1 cellular context compared by ENCODE assay signal in the genomic region with DNA sequence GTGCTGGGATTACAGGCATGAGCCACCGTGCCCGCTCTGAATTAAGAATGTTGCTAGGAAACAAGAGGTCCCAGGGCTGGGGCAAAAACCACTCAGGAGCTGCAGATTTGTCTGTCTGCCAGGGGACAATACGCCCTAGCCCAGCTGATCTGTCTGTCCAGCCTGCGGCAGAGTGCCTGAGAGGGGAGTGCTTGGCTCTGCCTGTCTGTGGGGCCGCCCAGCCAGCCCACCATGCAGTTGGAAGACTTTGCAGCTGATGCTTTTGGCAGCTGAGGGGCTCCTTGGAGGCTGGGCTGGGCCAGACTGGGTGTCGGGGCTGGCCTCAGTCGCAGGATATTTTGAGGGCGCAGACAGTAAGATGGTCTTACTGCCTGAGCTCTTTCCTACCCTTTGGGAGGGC.
TF ChIP-seq lines count a peak whose summit lies in the region.

No MANE protein-coding gene starts in this region.

TF ChIP-seq in K562, 482 proteins besides CTCF, POLR2A, EP300 and RAD21:
- peak; percentile 41; the same call in 1 of the 2 replicates for TF ChIP-seq RBFOX2 (IDR thresholded peaks at IDR 0.05; ENCODE audit: low read depth, low read length)
- TF ChIP-seq, protein P1, sequence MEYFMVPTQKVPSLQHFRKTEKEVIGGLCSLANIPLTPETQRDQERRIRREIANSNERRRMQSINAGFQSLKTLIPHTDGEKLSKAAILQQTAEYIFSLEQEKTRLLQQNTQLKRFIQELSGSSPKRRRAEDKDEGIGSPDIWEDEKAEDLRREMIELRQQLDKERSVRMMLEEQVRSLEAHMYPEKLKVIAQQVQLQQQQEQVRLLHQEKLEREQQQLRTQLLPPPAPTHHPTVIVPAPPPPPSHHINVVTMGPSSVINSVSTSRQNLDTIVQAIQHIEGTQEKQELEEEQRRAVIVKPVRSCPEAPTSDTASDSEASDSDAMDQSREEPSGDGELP (CRISPR knock-in tag; IDR thresholded peaks at IDR 0.05; ENCODE audit: borderline replicate concordance): peak; percentile 19; the same call in 1 of the 2 replicates
- no peak for TF ChIP-seq PTTG1 (tag; IDR thresholded peaks at IDR 0.05; ENCODE audit: low read depth)
- peak; percentile 52; the same call in 1 of the 2 replicates for TF ChIP-seq POLR2G (IDR thresholded peaks at IDR 0.05; ENCODE audit: low read depth, low read length)
- TF ChIP-seq, protein P2, sequence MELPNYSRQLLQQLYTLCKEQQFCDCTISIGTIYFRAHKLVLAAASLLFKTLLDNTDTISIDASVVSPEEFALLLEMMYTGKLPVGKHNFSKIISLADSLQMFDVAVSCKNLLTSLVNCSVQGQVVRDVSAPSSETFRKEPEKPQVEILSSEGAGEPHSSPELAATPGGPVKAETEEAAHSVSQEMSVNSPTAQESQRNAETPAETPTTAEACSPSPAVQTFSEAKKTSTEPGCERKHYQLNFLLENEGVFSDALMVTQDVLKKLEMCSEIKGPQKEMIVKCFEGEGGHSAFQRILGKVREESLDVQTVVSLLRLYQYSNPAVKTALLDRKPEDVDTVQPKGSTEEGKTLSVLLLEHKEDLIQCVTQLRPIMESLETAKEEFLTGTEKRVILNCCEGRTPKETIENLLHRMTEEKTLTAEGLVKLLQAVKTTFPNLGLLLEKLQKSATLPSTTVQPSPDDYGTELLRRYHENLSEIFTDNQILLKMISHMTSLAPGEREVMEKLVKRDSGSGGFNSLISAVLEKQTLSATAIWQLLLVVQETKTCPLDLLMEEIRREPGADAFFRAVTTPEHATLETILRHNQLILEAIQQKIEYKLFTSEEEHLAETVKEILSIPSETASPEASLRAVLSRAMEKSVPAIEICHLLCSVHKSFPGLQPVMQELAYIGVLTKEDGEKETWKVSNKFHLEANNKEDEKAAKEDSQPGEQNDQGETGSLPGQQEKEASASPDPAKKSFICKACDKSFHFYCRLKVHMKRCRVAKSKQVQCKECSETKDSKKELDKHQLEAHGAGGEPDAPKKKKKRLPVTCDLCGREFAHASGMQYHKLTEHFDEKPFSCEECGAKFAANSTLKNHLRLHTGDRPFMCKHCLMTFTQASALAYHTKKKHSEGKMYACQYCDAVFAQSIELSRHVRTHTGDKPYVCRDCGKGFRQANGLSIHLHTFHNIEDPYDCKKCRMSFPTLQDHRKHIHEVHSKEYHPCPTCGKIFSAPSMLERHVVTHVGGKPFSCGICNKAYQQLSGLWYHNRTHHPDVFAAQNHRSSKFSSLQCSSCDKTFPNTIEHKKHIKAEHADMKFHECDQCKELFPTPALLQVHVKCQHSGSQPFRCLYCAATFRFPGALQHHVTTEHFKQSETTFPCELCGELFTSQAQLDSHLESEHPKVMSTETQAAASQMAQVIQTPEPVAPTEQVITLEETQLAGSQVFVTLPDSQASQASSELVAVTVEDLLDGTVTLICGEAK (IDR thresholded peaks at IDR 0.05): no peak
- TF ChIP-seq, protein P2 (CRISPR knock-in tag; IDR thresholded peaks at IDR 0.05): no peak
